In genomic region chr4:108141213-108142045, GRCh38 we compare ENCODE assay signal across 11 cellular contexts. TPM values are rescaled to one million over a fixed set of nuclear protein-coding genes. Genes with fewer than 3 reads are reported as not detected.
A peak's percentile ranks its signal among the peaks of the same experiment; 100 is the strongest.
DNase-seq lines count a peak whose midpoint lies in the region; ATAC-seq and TF ChIP-seq lines count a peak whose summit lies in the region.
"Had no signal": no experiment of that assay in that cellular context is flagged by ENCODE, and none has a peak within 500 bp of the region (broad histone marks: within the 10 kb centered on the region; RNA-seq: fewer than 3 reads in every experiment).

No MANE protein-coding gene starts in this region.

- peaks cover 93% of the 10 kb centered on the region for H3K4me1 Mint-ChIP-seq in activated naive CD8-positive, alpha-beta T cell treated with anti-CD3 and anti-CD28 coated beads, Interleukin-2, amount 50 U/mL, for 24 hours
- H3K4me1 Mint-ChIP-seq in type B pancreatic cell (ENCODE audit: unreplicated experiment) (peaks cover 50% of the 10 kb centered on the region), CD14-positive monocyte (no peaks in the 10 kb centered on the region)

- no peaks in the 10 kb centered on the region for H3K9me3 Mint-ChIP-seq in activated naive CD8-positive, alpha-beta T cell treated with anti-CD3 and anti-CD28 coated beads, Interleukin-2, amount 50 U/mL, for 24 hours
- no peaks in the 10 kb centered on the region for H3K9me3 Mint-ChIP-seq in type B pancreatic cell
- H3K9me3 Mint-ChIP-seq in CD14-positive monocyte = peaks cover 0 to 2% (median 0%) of the 10 kb centered on the region in 7 donors

- peak; percentile 66 for DNase-seq in stimulated activated CD4-positive, alpha-beta T cell treated with anti-CD3 and anti-CD28 coated beads, Interleukin-1b, Interleukin-23, amount 100 ng/mL, for 48 hours
- DNase-seq in stimulated activated CD4-positive, alpha-beta T cell treated with anti-CD3 and anti-CD28 coated beads, Interleukin-2, amount 100 ng/mL, for 48 hours = no peak
- DNase-seq in NCI-H2081 (lab: John Stamatoyannopoulos, UW) = peak; percentile 68 to 87
- no peak for DNase-seq in activated naive CD8-positive, alpha-beta T cell treated with anti-CD3 and anti-CD28 coated beads, Interleukin-2, amount 50 U/mL, for 24 hours
- DNase-seq in type B pancreatic cell (ENCODE audit: extremely low spot score, unreplicated experiment) = no peak
- no peak for DNase-seq in CD14-positive monocyte (ENCODE audit: low spot score)
- DNase-seq in EL = no peak
- no peak for DNase-seq in posterior cingulate gyrus
- DNase-seq: activated CD8-positive, alpha-beta memory T cell treated with anti-CD3 and anti-CD28 coated beads, Interleukin-2, amount 50 U/mL, for 4 hours; IMR-90; NCI-H446 treated with DMSO at 0.1 percent for 48 hours had no signal

- H3K36me3 Mint-ChIP-seq in activated naive CD8-positive, alpha-beta T cell treated with anti-CD3 and anti-CD28 coated beads, Interleukin-2, amount 50 U/mL, for 24 hours (ENCODE audit: low read depth) = peaks cover 7% of the 10 kb centered on the region
- peaks cover 9% of the 10 kb centered on the region for H3K36me3 Mint-ChIP-seq in type B pancreatic cell
- H3K36me3 Mint-ChIP-seq in CD14-positive monocyte = no peaks in the 10 kb centered on the region

- no peaks in the 10 kb centered on the region for H3K27me3 Mint-ChIP-seq in activated naive CD8-positive, alpha-beta T cell treated with anti-CD3 and anti-CD28 coated beads, Interleukin-2, amount 50 U/mL, for 24 hours
- H3K27me3 Mint-ChIP-seq in type B pancreatic cell (peaks cover 7% of the 10 kb centered on the region), CD14-positive monocyte (ENCODE audit: low read depth in 3 of 3) (peaks cover 1 to 4% (median 2%) of the 10 kb centered on the region in 3 donors)

- H3K27ac Mint-ChIP-seq in activated naive CD8-positive, alpha-beta T cell treated with anti-CD3 and anti-CD28 coated beads, Interleukin-2, amount 50 U/mL, for 24 hours = peak overlapping the region; percentile 100
- H3K27ac Mint-ChIP-seq in type B pancreatic cell (peak overlapping the region; percentile 29), CD14-positive monocyte (no peak overlapping the region)

- peak; percentile 20 for ATAC-seq in activated naive CD8-positive, alpha-beta T cell treated with anti-CD3 and anti-CD28 coated beads, Interleukin-2, amount 50 U/mL, for 24 hours

- intact Hi-C loops in CD14-positive monocyte (cut with micrococcal nuclease) (no loop called here), posterior cingulate gyrus (cut with DNase I) (no loop called here)

- peak overlapping the region; percentile 69 for H3K4me3 Mint-ChIP-seq in activated naive CD8-positive, alpha-beta T cell treated with anti-CD3 and anti-CD28 coated beads, Interleukin-2, amount 50 U/mL, for 24 hours
- peak overlapping the region; percentile 57 for H3K4me3 Mint-ChIP-seq in type B pancreatic cell
- no peak overlapping the region for H3K4me3 Mint-ChIP-seq in CD14-positive monocyte

- no peak for TF ChIP-seq CTCF in type B pancreatic cell (conservative IDR thresholded peaks at IDR 0.05)
- TF ChIP-seq CTCF in CD14-positive monocyte (IDR thresholded peaks at IDR 0.05) = no peak

RNA-seq across cellular contexts. Expression of gene LEF1, which starts 27.3 kb away (rescaled TPM):
- total RNA-seq in type B pancreatic cell (ENCODE audit: low replicate concordance) = 14.1 and 66.1 TPM in 2 replicates
- polyA plus RNA-seq in CD14-positive monocyte = 1 to 10 TPM in 1 of 2 donors, under 1 TPM in 1; 0.61 to 1.3 TPM

Comparison
In these comparisons a context has a peak if more than half of its experiments do, and no peak if none do; other contexts are left out.
1. DNase-seq: peak in stimulated activated CD4-positive, alpha-beta T cell treated with anti-CD3 and anti-CD28 coated beads, Interleukin-1b, Interleukin-23, amount 100 ng/mL, for 48 hours (single experiment) and NCI-H2081 (2 of 2); none in stimulated activated CD4-positive, alpha-beta T cell treated with anti-CD3 and anti-CD28 coated beads, Interleukin-2, amount 100 ng/mL, for 48 hours (0 of 2), activated naive CD8-positive, alpha-beta T cell treated with anti-CD3 and anti-CD28 coated beads, Interleukin-2, amount 50 U/mL, for 24 hours (single experiment), type B pancreatic cell (single experiment), CD14-positive monocyte (single experiment), EL (single experiment) and posterior cingulate gyrus (0 of 10).
2. H3K27ac Mint-ChIP-seq: peak in activated naive CD8-positive, alpha-beta T cell treated with anti-CD3 and anti-CD28 coated beads, Interleukin-2, amount 50 U/mL, for 24 hours (single experiment) and type B pancreatic cell (single experiment); none in CD14-positive monocyte (0 of 7).
3. H3K4me3 Mint-ChIP-seq: peak in activated naive CD8-positive, alpha-beta T cell treated with anti-CD3 and anti-CD28 coated beads, Interleukin-2, amount 50 U/mL, for 24 hours (single experiment) and type B pancreatic cell (single experiment); none in CD14-positive monocyte (0 of 2).